Comparison of ENCODE assay signal across 15 cellular contexts in genomic region chr5:168417731-168418429, GRCh38.
"Had no signal": no experiment of that assay in that cellular context is flagged by ENCODE, and none has a peak within 500 bp of the region (broad histone marks: within the 10 kb centered on the region; RNA-seq: fewer than 3 reads in every experiment).

No MANE protein-coding gene starts in this region.

- H3K27ac ChIP-seq: neutrophil, SK-N-MC, thoracic aorta, VCaP had no signal

- H3K4me1 Mint-ChIP-seq: activated naive CD8-positive, alpha-beta T cell treated with anti-CD3 and anti-CD28 coated beads, Interleukin-2, amount 50 U/mL, for 24 hours; central memory CD8-positive, alpha-beta T cell; endodermal cell; memory B cell; T-cell had no signal

- H3K36me3 ChIP-seq: neutrophil, thoracic aorta had no signal

- H3K9me3 ChIP-seq: neutrophil, thoracic aorta had no signal

- DNase-seq: activated CD8-positive, alpha-beta memory T cell treated with anti-CD3 and anti-CD28 coated beads, Interleukin-2, amount 50 U/mL, for 48 hours; activated CD8-positive, alpha-beta T cell treated with anti-CD3 and anti-CD28 coated beads, Interleukin-2, amount 10 ng/mL, durations not matched to agents 7 days and 5 days; activated naive CD8-positive, alpha-beta T cell treated with anti-CD3 and anti-CD28 coated beads, Interleukin-2, amount 50 U/mL, for 24 hours; endodermal cell; left colon; right cardiac atrium; stimulated activated CD4-positive, alpha-beta T cell treated with anti-CD3 and anti-CD28 coated beads, Interleukin-2, amount 100 ng/mL, for 24 hours; T-cell had no signal

- H3K4me3 Mint-ChIP-seq: activated CD8-positive, alpha-beta T cell treated with anti-CD3 and anti-CD28 coated beads, Interleukin-2, amount 10 ng/mL, durations not matched to agents 7 days and 5 days; activated naive CD8-positive, alpha-beta T cell treated with anti-CD3 and anti-CD28 coated beads, Interleukin-2, amount 50 U/mL, for 24 hours; central memory CD8-positive, alpha-beta T cell; endodermal cell; memory B cell; stimulated activated naive CD8-positive, alpha-beta T cell treated with anti-CD3 and anti-CD28 coated beads, Interleukin-15, Interleukin-2, amounts not matched to agents 100 ng/mL and 50 ng/mL, for 24 hours; T-cell had no signal

- H3K27me3 ChIP-seq: neutrophil had no signal

- H3K27ac Mint-ChIP-seq: activated CD8-positive, alpha-beta T cell treated with anti-CD3 and anti-CD28 coated beads, Interleukin-2, amount 10 ng/mL, durations not matched to agents 7 days and 5 days; activated naive CD8-positive, alpha-beta T cell treated with anti-CD3 and anti-CD28 coated beads, Interleukin-2, amount 50 U/mL, for 24 hours; endodermal cell; memory B cell; stimulated activated naive CD8-positive, alpha-beta T cell treated with anti-CD3 and anti-CD28 coated beads, Interleukin-15, Interleukin-2, amounts not matched to agents 100 ng/mL and 50 ng/mL, for 24 hours; T-cell had no signal

- H3K36me3 Mint-ChIP-seq: memory B cell, T-cell had no signal

- H3K27me3 Mint-ChIP-seq: central memory CD8-positive, alpha-beta T cell; memory B cell had no signal

- H3K9me3 Mint-ChIP-seq: activated naive CD8-positive, alpha-beta T cell treated with anti-CD3 and anti-CD28 coated beads, Interleukin-2, amount 50 U/mL, for 24 hours; central memory CD8-positive, alpha-beta T cell; endodermal cell; memory B cell; stimulated activated naive CD8-positive, alpha-beta T cell treated with anti-CD3 and anti-CD28 coated beads, Interleukin-15, Interleukin-2, amounts not matched to agents 100 ng/mL and 50 ng/mL, for 24 hours; T-cell had no signal

- H3K4me3 ChIP-seq: SK-N-MC, thoracic aorta had no signal

- ATAC-seq: activated CD8-positive, alpha-beta T cell treated with anti-CD3 and anti-CD28 coated beads, Interleukin-2, amount 10 ng/mL, durations not matched to agents 7 days and 5 days; activated naive CD8-positive, alpha-beta T cell treated with anti-CD3 and anti-CD28 coated beads, Interleukin-2, amount 50 U/mL, for 24 hours; left colon; T-cell had no signal
